In the genomic region with DNA sequence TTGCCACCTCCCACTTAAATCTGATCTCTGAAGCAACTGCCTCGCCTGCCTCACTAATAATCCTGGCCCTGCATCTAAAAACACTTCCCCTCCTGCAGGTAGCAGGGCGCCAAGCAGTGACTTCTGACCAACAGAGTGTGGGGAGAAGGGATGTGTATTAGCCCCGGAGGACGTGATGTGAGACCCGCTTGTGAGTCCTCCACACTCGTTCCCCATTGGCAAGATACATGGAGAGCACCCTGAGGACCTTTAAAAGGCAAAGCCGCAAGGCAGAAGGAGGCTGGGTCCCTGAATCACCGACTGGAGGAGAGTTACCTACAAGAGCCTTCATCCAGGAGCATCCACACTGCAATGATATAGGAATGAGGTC, we compare ENCODE assay signal across 1 cellular context.
TF ChIP-seq lines count a peak whose summit lies in the region.

No MANE protein-coding gene starts in this region.

TF ChIP-seq in GM12878, 131 proteins besides CTCF, POLR2A, EP300 and RAD21:
- peak; percentile 71; the same call in 1 of the 2 replicates for TF ChIP-seq MTA3 (IDR thresholded peaks at IDR 0.05; ENCODE audit: borderline replicate concordance, low read length)
- 0 out of 2 replicates have a peak, but pooled peaks have one; percentile 44 for TF ChIP-seq PML (IDR thresholded peaks at IDR 0.05; ENCODE audit: low read length)
- TF ChIP-seq, protein P1, sequence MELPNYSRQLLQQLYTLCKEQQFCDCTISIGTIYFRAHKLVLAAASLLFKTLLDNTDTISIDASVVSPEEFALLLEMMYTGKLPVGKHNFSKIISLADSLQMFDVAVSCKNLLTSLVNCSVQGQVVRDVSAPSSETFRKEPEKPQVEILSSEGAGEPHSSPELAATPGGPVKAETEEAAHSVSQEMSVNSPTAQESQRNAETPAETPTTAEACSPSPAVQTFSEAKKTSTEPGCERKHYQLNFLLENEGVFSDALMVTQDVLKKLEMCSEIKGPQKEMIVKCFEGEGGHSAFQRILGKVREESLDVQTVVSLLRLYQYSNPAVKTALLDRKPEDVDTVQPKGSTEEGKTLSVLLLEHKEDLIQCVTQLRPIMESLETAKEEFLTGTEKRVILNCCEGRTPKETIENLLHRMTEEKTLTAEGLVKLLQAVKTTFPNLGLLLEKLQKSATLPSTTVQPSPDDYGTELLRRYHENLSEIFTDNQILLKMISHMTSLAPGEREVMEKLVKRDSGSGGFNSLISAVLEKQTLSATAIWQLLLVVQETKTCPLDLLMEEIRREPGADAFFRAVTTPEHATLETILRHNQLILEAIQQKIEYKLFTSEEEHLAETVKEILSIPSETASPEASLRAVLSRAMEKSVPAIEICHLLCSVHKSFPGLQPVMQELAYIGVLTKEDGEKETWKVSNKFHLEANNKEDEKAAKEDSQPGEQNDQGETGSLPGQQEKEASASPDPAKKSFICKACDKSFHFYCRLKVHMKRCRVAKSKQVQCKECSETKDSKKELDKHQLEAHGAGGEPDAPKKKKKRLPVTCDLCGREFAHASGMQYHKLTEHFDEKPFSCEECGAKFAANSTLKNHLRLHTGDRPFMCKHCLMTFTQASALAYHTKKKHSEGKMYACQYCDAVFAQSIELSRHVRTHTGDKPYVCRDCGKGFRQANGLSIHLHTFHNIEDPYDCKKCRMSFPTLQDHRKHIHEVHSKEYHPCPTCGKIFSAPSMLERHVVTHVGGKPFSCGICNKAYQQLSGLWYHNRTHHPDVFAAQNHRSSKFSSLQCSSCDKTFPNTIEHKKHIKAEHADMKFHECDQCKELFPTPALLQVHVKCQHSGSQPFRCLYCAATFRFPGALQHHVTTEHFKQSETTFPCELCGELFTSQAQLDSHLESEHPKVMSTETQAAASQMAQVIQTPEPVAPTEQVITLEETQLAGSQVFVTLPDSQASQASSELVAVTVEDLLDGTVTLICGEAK (IDR thresholded peaks at IDR 0.05; ENCODE audit: borderline replicate concordance) = no peak
- 0 out of 2 replicates have a peak, but pooled peaks have one; percentile 27 for TF ChIP-seq IKZF1 (conservative IDR thresholded peaks at IDR 0.05)
